In genomic region chrX:295136-295535, GRCh38 we compare ENCODE assay signal across 14 cellular contexts. TPM values are rescaled to one million over a fixed set of nuclear protein-coding genes. Genes with fewer than 3 reads are reported as not detected.
DNase-seq lines count a peak whose midpoint lies in the region; ATAC-seq and FAIRE-seq lines count a peak whose summit lies in the region.
"Had no signal": no experiment of that assay in that cellular context is flagged by ENCODE, and none has a peak within 500 bp of the region (broad histone marks: within the 10 kb centered on the region; RNA-seq: fewer than 3 reads in every experiment).

No MANE protein-coding gene starts in this region.

- peaks cover 48% of the 10 kb centered on the region for H3K36me3 Mint-ChIP-seq in activated CD4-positive, alpha-beta T cell treated with anti-CD3 and anti-CD28 coated beads for 36 hours (ENCODE audit: low read depth)

- CTCF ChIA-PET in activated CD4-positive, alpha-beta T cell treated with anti-CD3 and anti-CD28 coated beads for 36 hours (lab: Charles Lee), result no interaction called here

- H3K27me3 Mint-ChIP-seq in activated CD4-positive, alpha-beta T cell treated with anti-CD3 and anti-CD28 coated beads for 36 hours, result no peaks in the 10 kb centered on the region
- H3K27me3 Mint-ChIP-seq in stimulated activated naive CD8-positive, alpha-beta T cell treated with anti-CD3 and anti-CD28 coated beads, Interleukin-15, amount 100 ng/mL, for 72 hours, result no peaks in the 10 kb centered on the region
- H3K27me3 Mint-ChIP-seq: CD4-positive, alpha-beta memory T cell had no signal

- no peak for ATAC-seq in activated CD4-positive, alpha-beta T cell treated with anti-CD3 and anti-CD28 coated beads for 36 hours
- ATAC-seq in stimulated activated naive CD8-positive, alpha-beta T cell treated with anti-CD3 and anti-CD28 coated beads, Interleukin-15, amount 100 ng/mL, for 72 hours, result peak; percentile 43
- no peak for ATAC-seq in stimulated activated naive CD8-positive, alpha-beta T cell treated with anti-CD3 and anti-CD28 coated beads, Interleukin-15, Interleukin-2, amounts not matched to agents 100 U/mL and 50 U/mL, for 24 hours
- no peak for ATAC-seq in sciatic nerve
- ATAC-seq in GM21526 (IDR thresholded peaks at IDR 0.05; ENCODE audit: low FRiP score, unreplicated experiment), result no peak

- H3K4me3 Mint-ChIP-seq in activated CD4-positive, alpha-beta T cell treated with anti-CD3 and anti-CD28 coated beads for 36 hours, result no peak overlapping the region
- H3K4me3 Mint-ChIP-seq in stimulated activated naive CD8-positive, alpha-beta T cell treated with anti-CD3 and anti-CD28 coated beads, Interleukin-15, amount 100 ng/mL, for 72 hours, result no peak overlapping the region

- no peak for FAIRE-seq in HTR-8/SVneo (lab: Jason Lieb, UNC)
- FAIRE-seq: RCC 7860 had no signal

- H3K9me3 Mint-ChIP-seq in activated CD4-positive, alpha-beta T cell treated with anti-CD3 and anti-CD28 coated beads for 36 hours (ENCODE audit: low read depth), result no peaks in the 10 kb centered on the region
- no peaks in the 10 kb centered on the region for H3K9me3 Mint-ChIP-seq in stimulated activated naive CD8-positive, alpha-beta T cell treated with anti-CD3 and anti-CD28 coated beads, Interleukin-15, amount 100 ng/mL, for 72 hours
- H3K9me3 Mint-ChIP-seq: CD4-positive, alpha-beta memory T cell had no signal

- H3K4me1 Mint-ChIP-seq in activated CD4-positive, alpha-beta T cell treated with anti-CD3 and anti-CD28 coated beads for 36 hours, result no peaks in the 10 kb centered on the region
- H3K4me1 Mint-ChIP-seq in stimulated activated naive CD8-positive, alpha-beta T cell treated with anti-CD3 and anti-CD28 coated beads, Interleukin-15, amount 100 ng/mL, for 72 hours, result no peaks in the 10 kb centered on the region

- POLR2A ChIA-PET in activated CD4-positive, alpha-beta T cell treated with anti-CD3 and anti-CD28 coated beads for 36 hours (lab: Charles Lee), result no interaction called here

- peak; percentile 3 for DNase-seq in activated CD4-positive, alpha-beta T cell treated with anti-CD3 and anti-CD28 coated beads for 36 hours
- no peak for DNase-seq in activated CD4-positive, alpha-beta T cell treated with anti-CD3 and anti-CD28 coated beads for 48 hours
- peak in 1 of 2 donors; percentile 9 for DNase-seq in stimulated activated naive CD8-positive, alpha-beta T cell treated with anti-CD3 and anti-CD28 coated beads, Interleukin-15, amount 100 ng/mL, for 72 hours
- no peak for DNase-seq in stimulated activated naive CD8-positive, alpha-beta T cell treated with anti-CD3 and anti-CD28 coated beads, Interleukin-15, Interleukin-2, amounts not matched to agents 100 U/mL and 50 U/mL, for 24 hours
- DNase-seq in sciatic nerve (ENCODE audit: low spot score), result peak; percentile 49
- DNase-seq in HTR-8/SVneo (ENCODE audit: insufficient read length, low spot score), result no peak
- DNase-seq in activated gamma-delta T cell treated with Interleukin-2 at 50 U/mL for 16 hours, result no peak
- DNase-seq: 8988T, BE2C, NCI-H187, NCI-H69 had no signal

- H3K27ac Mint-ChIP-seq in activated CD4-positive, alpha-beta T cell treated with anti-CD3 and anti-CD28 coated beads for 36 hours, result no peak overlapping the region
- H3K27ac Mint-ChIP-seq in stimulated activated naive CD8-positive, alpha-beta T cell treated with anti-CD3 and anti-CD28 coated beads, Interleukin-15, amount 100 ng/mL, for 72 hours, result no peak overlapping the region
- H3K27ac Mint-ChIP-seq: CD4-positive, alpha-beta memory T cell had no signal

- intact Hi-C loops in activated CD4-positive, alpha-beta T cell treated with anti-CD3 and anti-CD28 coated beads for 36 hours (cut with DNase I, micrococcal nuclease), result no loop called here
- intact Hi-C loops in sciatic nerve (cut with DNase I), result no loop called here

RNA-seq across cellular contexts. Expression of gene PLCXD1, which starts 14.0 kb away (rescaled TPM):
- 100 to 1,000 TPM in 1 of 2 experiments, 10 to 100 TPM in 1; 92.8 to 127 TPM for total RNA-seq in activated CD4-positive, alpha-beta T cell treated with anti-CD3 and anti-CD28 coated beads for 36 hours
- total RNA-seq in sciatic nerve, result 11.0 TPM

RNA-seq across cellular contexts. Expression of gene GTPBP6, which starts 23.5 kb away (rescaled TPM):
- 10 to 100 TPM; 54.5 to 60.2 TPM for total RNA-seq in activated CD4-positive, alpha-beta T cell treated with anti-CD3 and anti-CD28 coated beads for 36 hours
- total RNA-seq in sciatic nerve, result 43.1 TPM

Comparison
In these comparisons a context has a peak if more than half of its experiments do, and no peak if none do; other contexts are left out.
1. DNase-seq: peak in activated CD4-positive, alpha-beta T cell treated with anti-CD3 and anti-CD28 coated beads for 36 hours (single experiment) and sciatic nerve (single experiment); none in activated CD4-positive, alpha-beta T cell treated with anti-CD3 and anti-CD28 coated beads for 48 hours (single experiment), stimulated activated naive CD8-positive, alpha-beta T cell treated with anti-CD3 and anti-CD28 coated beads, Interleukin-15, Interleukin-2, amounts not matched to agents 100 U/mL and 50 U/mL, for 24 hours (single experiment), HTR-8/SVneo (single experiment) and activated gamma-delta T cell treated with Interleukin-2 at 50 U/mL for 16 hours (single experiment).